In genomic region chr19:48481191-48481500, GRCh38 we compare ENCODE assay signal across 10 cellular contexts. TPM values are rescaled to one million over a fixed set of nuclear protein-coding genes. Genes with fewer than 3 reads are reported as not detected.
DNase-seq lines count a peak whose midpoint lies in the region; ATAC-seq and TF ChIP-seq lines count a peak whose summit lies in the region.
"Had no signal": no experiment of that assay in that cellular context is flagged by ENCODE, and none has a peak within 500 bp of the region (broad histone marks: within the 10 kb centered on the region; RNA-seq: fewer than 3 reads in every experiment).

No MANE protein-coding gene starts in this region.

- H3K4me3 ChIP-seq in esophagus muscularis mucosa (peak overlapping the region; percentile 56 to 67 (median 64)), rectal smooth muscle tissue (ENCODE audit: low read length) (peak overlapping the region; percentile 78)

- POLR2A ChIA-PET in T-cell (lab: Charles Lee) = interaction anchor here (0.6 to 0.7 kb wide), 2 partner anchors 175 to 822 kb away, joined by 5 read pairs; no protein-coding TSS in a partner anchor

- no peak for TF ChIP-seq POLR2A in esophagus muscularis mucosa (IDR thresholded peaks at IDR 0.05; ENCODE audit: low read depth)

- H3K9me3 Mint-ChIP-seq in CD14-positive monocyte = peaks cover 0 to 2% (median 0%) of the 10 kb centered on the region in 7 donors
- H3K9me3 Mint-ChIP-seq in T-cell = no peaks in the 10 kb centered on the region
- H3K9me3 Mint-ChIP-seq: nephron had no signal

- peak overlapping the region in 2 of 7 donors; percentile 9 to 20 for H3K27ac Mint-ChIP-seq in CD14-positive monocyte
- H3K27ac Mint-ChIP-seq in T-cell = peak overlapping the region; percentile 87 to 90

- H3K36me3 Mint-ChIP-seq in CD14-positive monocyte (peaks cover 17 to 31% of the 10 kb centered on the region in 2 donors), T-cell (peaks cover 2% of the 10 kb centered on the region)

- no peak overlapping the region for H3K9ac ChIP-seq in rectal smooth muscle tissue (ENCODE audit: low read length)

- 30% methylated on average over 11 of the region's 11 CpGs for WGBS in esophagus muscularis mucosa

- H3K4me1 ChIP-seq in esophagus muscularis mucosa (peaks cover 25 to 32% (median 27%) of the 10 kb centered on the region in 4 donors), rectal smooth muscle tissue (ENCODE audit: control insufficient read depth, insufficient read depth, low read length) (peaks cover 4% of the 10 kb centered on the region)

- H3K27ac ChIP-seq in esophagus muscularis mucosa (replicated peaks in 1 of 4) = peak overlapping the region; percentile 88 to 95 (median 94)
- peak overlapping the region; percentile 91 for H3K27ac ChIP-seq in rectal smooth muscle tissue (ENCODE audit: low read depth, low read length)

- intact Hi-C loops in CD14-positive monocyte (cut with micrococcal nuclease) (no loop called here), esophagus muscularis mucosa (cut with DNase I) (no loop called here)

- peaks cover 24 to 33% (median 33%) of the 10 kb centered on the region in 4 donors for H3K36me3 ChIP-seq in esophagus muscularis mucosa
- H3K36me3 ChIP-seq in rectal smooth muscle tissue (ENCODE audit: control insufficient read depth, insufficient read depth, low read length) = peaks cover 13% of the 10 kb centered on the region

- TF ChIP-seq CTCF in CD14-positive monocyte (IDR thresholded peaks at IDR 0.05) = no peak
- no peak for TF ChIP-seq CTCF in esophagus muscularis mucosa (IDR thresholded peaks at IDR 0.05)

- CTCF ChIA-PET in T-cell (lab: Charles Lee) = no interaction called here

- H3K4me3 Mint-ChIP-seq in CD14-positive monocyte (peak overlapping the region; percentile 81 to 91), T-cell (peak overlapping the region; percentile 78 to 89 (median 83))
- H3K4me3 Mint-ChIP-seq: nephron had no signal

- no peak for TF ChIP-seq EP300 in esophagus muscularis mucosa (IDR thresholded peaks at IDR 0.05)

- H3K4me1 Mint-ChIP-seq in CD14-positive monocyte = peaks cover 17% of the 10 kb centered on the region
- peaks cover 13 to 26% (median 19%) of the 10 kb centered on the region in 3 donors for H3K4me1 Mint-ChIP-seq in T-cell

- DNase-seq in CD14-positive monocyte (ENCODE audit: low spot score) = no peak
- no peak for DNase-seq in T-cell
- DNase-seq in esophagus muscularis mucosa (ENCODE audit: extremely low spot score) = no peak
- DNase-seq in RKO (ENCODE audit: low spot score) = no peak
- DNase-seq in stimulated activated CD4-positive, alpha-beta T cell treated with anti-CD3 and anti-CD28 coated beads, Interleukin-12 subunit alpha, Interleukin-12 subunit beta, amount 100 ng/mL, for 4 hours = no peak

- H3K27me3 ChIP-seq in esophagus muscularis mucosa (no peaks in the 10 kb centered on the region), rectal smooth muscle tissue (ENCODE audit: control insufficient read depth, insufficient read depth, low read length) (no peaks in the 10 kb centered on the region)

- peaks cover under 1 to 24% (median 19%) of the 10 kb centered on the region in 3 donors for H3K27me3 Mint-ChIP-seq in CD14-positive monocyte (ENCODE audit: low read depth in 3 of 3)
- H3K27me3 Mint-ChIP-seq in T-cell = no peaks in the 10 kb centered on the region

- no peaks in the 10 kb centered on the region for H3K9me3 ChIP-seq in esophagus muscularis mucosa

- ATAC-seq in T-cell (replicated peaks in 1 of 4) (no peak), GM18858 (IDR thresholded peaks at IDR 0.05; ENCODE audit: unreplicated experiment) (no peak), HG02588 (IDR thresholded peaks at IDR 0.05; ENCODE audit: unreplicated experiment) (no peak)

RNA-seq across cellular contexts. Expression of gene CYTH2, which starts 12.0 kb away (rescaled TPM):
- 10 to 100 TPM; 21.3 to 21.7 TPM for polyA plus RNA-seq in CD14-positive monocyte
- total RNA-seq in T-cell (10 to 100 TPM; 37.8 to 81.5 (median 70.6) TPM), esophagus muscularis mucosa (10 to 100 TPM; 40.1 to 50.7 (median 48.4) TPM)

RNA-seq across cellular contexts. Expression of gene KCNJ14, which starts 25.8 kb away (rescaled TPM):
- polyA plus RNA-seq in CD14-positive monocyte = under 1 TPM in 1 of 2 donors, not detected in 1; 0.09 TPM
- total RNA-seq in T-cell (1 to 10 TPM; 2.6 to 3.5 (median 3.2) TPM), esophagus muscularis mucosa (under 1 TPM; 0.42 to 0.86 (median 0.51) TPM)

RNA-seq across cellular contexts. Expression of gene LMTK3, which starts 30.5 kb away (rescaled TPM):
- polyA plus RNA-seq in CD14-positive monocyte = not detected
- 10 to 100 TPM; 17.5 to 28.2 (median 23.5) TPM for total RNA-seq in T-cell
- under 1 TPM; 0.17 to 0.57 (median 0.37) TPM for total RNA-seq in esophagus muscularis mucosa
- total RNA-seq: SK-MEL-5 had no signal

RNA-seq across cellular contexts. Expression of gene GRWD1, which starts 35.4 kb away (rescaled TPM):
- 10 to 100 TPM in 1 of 2 donors, 1 to 10 TPM in 1; 10.0 to 13.9 TPM for polyA plus RNA-seq in CD14-positive monocyte
- total RNA-seq in T-cell = 10 to 100 TPM; 29.7 to 55.2 (median 42.6) TPM
- 10 to 100 TPM; 19.5 to 42.9 (median 31.7) TPM for total RNA-seq in esophagus muscularis mucosa

Comparison
In these comparisons a context has a peak if more than half of its experiments do, and no peak if none do; other contexts are left out.
1. RNA of gene LMTK3, which starts 30.5 kb away (total RNA-seq): 17.5 to 28.2 TPM in T-cell; 0.17 to 0.57 TPM in esophagus muscularis mucosa; every median in the first group is over 10 times any median in the second.